ENCODE assay signal across 1 cellular context in the genomic region with DNA sequence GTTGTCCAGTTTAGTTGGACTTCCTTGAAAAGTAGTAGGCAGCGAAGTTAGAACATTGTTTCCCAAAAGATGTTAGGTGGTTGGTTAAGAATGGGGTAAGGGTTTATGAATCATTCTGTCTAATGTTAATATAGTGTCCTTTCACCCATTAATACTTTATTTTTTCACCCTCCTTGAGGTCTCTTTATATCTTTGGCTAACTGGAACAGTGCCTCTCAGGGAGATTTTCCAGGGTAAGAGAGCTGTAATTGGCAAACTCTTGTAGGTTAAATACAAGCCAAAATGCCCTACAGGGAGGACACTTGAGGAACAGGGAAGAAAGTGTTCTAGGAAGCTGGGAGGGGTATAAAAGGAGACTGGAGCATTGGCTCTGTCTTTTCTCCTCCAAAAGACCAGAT.
TF ChIP-seq lines count a peak whose summit lies in the region.

No MANE protein-coding gene starts in this region.

TF ChIP-seq in K562, 482 proteins besides CTCF, POLR2A, EP300 and RAD21:
- no peak for TF ChIP-seq JUND (IDR thresholded peaks at IDR 0.05; ENCODE audit: borderline replicate concordance, low read depth, low read length)
- 0 out of 3 replicates have a peak, but pooled peaks have one; percentile 0 for TF ChIP-seq JUND (tag; IDR thresholded peaks at IDR 0.05; ENCODE audit: borderline replicate concordance, low read depth, low read length)
- TF ChIP-seq, protein P1, sequence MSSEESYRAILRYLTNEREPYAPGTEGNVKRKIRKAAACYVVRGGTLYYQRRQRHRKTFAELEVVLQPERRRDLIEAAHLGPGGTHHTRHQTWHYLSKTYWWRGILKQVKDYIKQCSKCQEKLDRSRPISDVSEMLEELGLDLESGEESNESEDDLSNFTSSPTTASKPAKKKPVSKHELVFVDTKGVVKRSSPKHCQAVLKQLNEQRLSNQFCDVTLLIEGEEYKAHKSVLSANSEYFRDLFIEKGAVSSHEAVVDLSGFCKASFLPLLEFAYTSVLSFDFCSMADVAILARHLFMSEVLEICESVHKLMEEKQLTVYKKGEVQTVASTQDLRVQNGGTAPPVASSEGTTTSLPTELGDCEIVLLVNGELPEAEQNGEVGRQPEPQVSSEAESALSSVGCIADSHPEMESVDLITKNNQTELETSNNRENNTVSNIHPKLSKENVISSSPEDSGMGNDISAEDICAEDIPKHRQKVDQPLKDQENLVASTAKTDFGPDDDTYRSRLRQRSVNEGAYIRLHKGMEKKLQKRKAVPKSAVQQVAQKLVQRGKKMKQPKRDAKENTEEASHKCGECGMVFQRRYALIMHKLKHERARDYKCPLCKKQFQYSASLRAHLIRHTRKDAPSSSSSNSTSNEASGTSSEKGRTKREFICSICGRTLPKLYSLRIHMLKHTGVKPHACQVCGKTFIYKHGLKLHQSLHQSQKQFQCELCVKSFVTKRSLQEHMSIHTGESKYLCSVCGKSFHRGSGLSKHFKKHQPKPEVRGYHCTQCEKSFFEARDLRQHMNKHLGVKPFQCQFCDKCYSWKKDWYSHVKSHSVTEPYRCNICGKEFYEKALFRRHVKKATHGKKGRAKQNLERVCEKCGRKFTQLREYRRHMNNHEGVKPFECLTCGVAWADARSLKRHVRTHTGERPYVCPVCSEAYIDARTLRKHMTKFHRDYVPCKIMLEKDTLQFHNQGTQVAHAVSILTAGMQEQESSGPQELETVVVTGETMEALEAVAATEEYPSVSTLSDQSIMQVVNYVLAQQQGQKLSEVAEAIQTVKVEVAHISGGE (CRISPR knock-in tag; IDR thresholded peaks at IDR 0.05), result peak in 1 of 3 experiments; percentile 30; a peak in 1 of 6 replicates
- TF ChIP-seq, protein P2, sequence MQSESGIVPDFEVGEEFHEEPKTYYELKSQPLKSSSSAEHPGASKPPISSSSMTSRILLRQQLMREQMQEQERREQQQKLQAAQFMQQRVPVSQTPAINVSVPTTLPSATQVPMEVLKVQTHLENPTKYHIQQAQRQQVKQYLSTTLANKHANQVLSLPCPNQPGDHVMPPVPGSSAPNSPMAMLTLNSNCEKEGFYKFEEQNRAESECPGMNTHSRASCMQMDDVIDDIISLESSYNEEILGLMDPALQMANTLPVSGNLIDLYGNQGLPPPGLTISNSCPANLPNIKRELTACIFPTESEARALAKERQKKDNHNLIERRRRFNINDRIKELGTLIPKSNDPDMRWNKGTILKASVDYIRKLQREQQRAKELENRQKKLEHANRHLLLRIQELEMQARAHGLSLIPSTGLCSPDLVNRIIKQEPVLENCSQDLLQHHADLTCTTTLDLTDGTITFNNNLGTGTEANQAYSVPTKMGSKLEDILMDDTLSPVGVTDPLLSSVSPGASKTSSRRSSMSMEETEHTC (IDR thresholded peaks at IDR 0.05), result no peak
TF ChIP-seq in K562: peak in this region for 2.
